Comparison of ENCODE assay signal across 12 cellular contexts in genomic region chr19:14413765-14414171, GRCh38. TPM values are rescaled to one million over a fixed set of nuclear protein-coding genes. Genes with fewer than 3 reads are reported as not detected.
DNase-seq lines count a peak whose midpoint lies in the region; ATAC-seq and TF ChIP-seq lines count a peak whose summit lies in the region.
"Had no signal": no experiment of that assay in that cellular context is flagged by ENCODE, and none has a peak within 500 bp of the region (broad histone marks: within the 10 kb centered on the region; RNA-seq: fewer than 3 reads in every experiment).

No MANE protein-coding gene starts in this region.

- peak in 5 of 8 donors; percentile 25 to 55 (median 39) for ATAC-seq in heart right ventricle
- ATAC-seq: PC-3 had no signal

- H3K27ac Mint-ChIP-seq in activated CD4-positive, alpha-beta memory T cell treated with anti-CD3 and anti-CD28 coated beads for 36 hours = peak overlapping the region; percentile 74
- peak overlapping the region; percentile 13 for H3K27ac Mint-ChIP-seq in type B pancreatic cell

- H3K36me3 ChIP-seq in heart right ventricle = peaks cover 4 to 66% (median 37%) of the 10 kb centered on the region in 9 donors
- H3K36me3 ChIP-seq in right atrium auricular region = peaks cover 42% of the 10 kb centered on the region

- POLR2A ChIA-PET in activated CD4-positive, alpha-beta memory T cell treated with anti-CD3 and anti-CD28 coated beads for 36 hours (lab: Charles Lee) = interaction anchor here (1.0 to 1.6 kb wide), 4 partner anchors 8 to 50 kb away, joined by 3 to 8 read pairs (median 4); partner anchors contain the start of gene ADGRE5

- 57% methylated on average over 3 of the region's 3 CpGs for WGBS in heart right ventricle, 2 donors

- peak in 1 of 2 donors; percentile 34 for DNase-seq in heart right ventricle
- no peak for DNase-seq in right atrium auricular region (ENCODE audit: low spot score)
- DNase-seq in activated CD4-positive, alpha-beta memory T cell treated with anti-CD3 and anti-CD28 coated beads for 36 hours = no peak
- DNase-seq in fibroblast of the aortic adventitia (ENCODE audit: low read depth) = peak; percentile 48
- DNase-seq in type B pancreatic cell (ENCODE audit: extremely low spot score, unreplicated experiment) = no peak
- DNase-seq in H4 (ENCODE audit: low spot score) = no peak
- DNase-seq in SW480 (ENCODE audit: low spot score) = no peak
- DNase-seq in A172 (ENCODE audit: low spot score) = no peak
- DNase-seq: PC-3, WERI-Rb-1 had no signal

- peak overlapping the region; percentile 4 for H3K4me3 Mint-ChIP-seq in activated CD4-positive, alpha-beta memory T cell treated with anti-CD3 and anti-CD28 coated beads for 36 hours
- peak overlapping the region; percentile 39 for H3K4me3 Mint-ChIP-seq in type B pancreatic cell

- no peak overlapping the region for H3K4me3 ChIP-seq in heart right ventricle
- H3K4me3 ChIP-seq in right atrium auricular region = no peak overlapping the region
- no peak overlapping the region for H3K4me3 ChIP-seq in fibroblast of the aortic adventitia (ENCODE audit: low read depth, low read length)
- H3K4me3 ChIP-seq: breast epithelium, suprapubic skin had no signal

- H3K4me1 ChIP-seq in heart right ventricle (peaks cover 8 to 66% (median 46%) of the 10 kb centered on the region in 9 donors), right atrium auricular region (peaks cover 0 to 48% of the 10 kb centered on the region in 2 donors)
- H3K4me1 ChIP-seq: breast epithelium had no signal

- H3K27me3 ChIP-seq in heart right ventricle (no peaks in the 10 kb centered on the region), right atrium auricular region (no peaks in the 10 kb centered on the region)
- H3K27me3 ChIP-seq: breast epithelium, suprapubic skin had no signal

- peaks cover 64% of the 10 kb centered on the region for H3K4me1 Mint-ChIP-seq in activated CD4-positive, alpha-beta memory T cell treated with anti-CD3 and anti-CD28 coated beads for 36 hours (ENCODE audit: low read depth)
- peaks cover 28% of the 10 kb centered on the region for H3K4me1 Mint-ChIP-seq in type B pancreatic cell (ENCODE audit: unreplicated experiment)

- H3K9me3 ChIP-seq in heart right ventricle (no peaks in the 10 kb centered on the region), right atrium auricular region (no peaks in the 10 kb centered on the region)
- H3K9me3 ChIP-seq: breast epithelium, suprapubic skin had no signal

- intact Hi-C loops in heart right ventricle (cut with DNase I) = loop anchor here in 2 of 10 donors (10.0 kb wide), 1 partner anchor 269 kb away; no protein-coding TSS in a partner anchor
- intact Hi-C loops in activated CD4-positive, alpha-beta memory T cell treated with anti-CD3 and anti-CD28 coated beads for 36 hours (cut with micrococcal nuclease) = no loop called here

- peak overlapping the region in 5 of 10 donors; percentile 4 to 40 (median 26) for H3K27ac ChIP-seq in heart right ventricle
- no peak overlapping the region for H3K27ac ChIP-seq in right atrium auricular region
- H3K27ac ChIP-seq: breast epithelium, suprapubic skin, WERI-Rb-1 had no signal

- peaks cover 77% of the 10 kb centered on the region for H3K36me3 Mint-ChIP-seq in activated CD4-positive, alpha-beta memory T cell treated with anti-CD3 and anti-CD28 coated beads for 36 hours
- H3K36me3 Mint-ChIP-seq in type B pancreatic cell = peaks cover 8% of the 10 kb centered on the region

- no peaks in the 10 kb centered on the region for H3K9me3 Mint-ChIP-seq in activated CD4-positive, alpha-beta memory T cell treated with anti-CD3 and anti-CD28 coated beads for 36 hours
- H3K9me3 Mint-ChIP-seq in type B pancreatic cell = no peaks in the 10 kb centered on the region

- CTCF ChIA-PET in activated CD4-positive, alpha-beta memory T cell treated with anti-CD3 and anti-CD28 coated beads for 36 hours (lab: Charles Lee) = interaction anchor here (1.2 to 1.9 kb wide), 4 partner anchors 7 to 65 kb away, joined by 3 to 13 read pairs (median 6); partner anchors contain the start of gene PKN1

- no peaks in the 10 kb centered on the region for H3K27me3 Mint-ChIP-seq in activated CD4-positive, alpha-beta memory T cell treated with anti-CD3 and anti-CD28 coated beads for 36 hours
- no peaks in the 10 kb centered on the region for H3K27me3 Mint-ChIP-seq in type B pancreatic cell

- TF ChIP-seq CTCF in heart right ventricle (IDR thresholded peaks at IDR 0.05) (no peak), right atrium auricular region (IDR thresholded peaks at IDR 0.05) (no peak), fibroblast of the aortic adventitia (IDR thresholded peaks at IDR 0.05; ENCODE audit: insufficient read depth, low read length) (no peak), type B pancreatic cell (conservative IDR thresholded peaks at IDR 0.05) (no peak)

RNA-seq across cellular contexts. Expression of gene DDX39A, which starts 5.4 kb away (rescaled TPM):
- 10 to 100 TPM; 15.4 to 39.6 (median 21.7) TPM for total RNA-seq in heart right ventricle
- 100 to 1,000 TPM in 1 of 2 donors, 10 to 100 TPM in 1; 78.3 to 110 TPM for polyA plus RNA-seq in heart right ventricle
- total RNA-seq in right atrium auricular region = 10 to 100 TPM; 25.5 to 29.8 TPM
- 100 to 1,000 TPM; 200 to 204 TPM for total RNA-seq in activated CD4-positive, alpha-beta memory T cell treated with anti-CD3 and anti-CD28 coated beads for 36 hours
- total RNA-seq in fibroblast of the aortic adventitia (ENCODE audit: low replicate concordance) = 32.5 and 60.6 TPM in 2 replicates
- total RNA-seq in type B pancreatic cell (ENCODE audit: low replicate concordance) = 71.9 and 84.3 TPM in 2 replicates
- total RNA-seq in H4 (2014; rRNA removed; shearing (Covaris generic)) = 162 and 211 TPM in 2 replicates
- 312 and 320 TPM in 2 replicates for total RNA-seq in A172 (2014; rRNA removed; shearing (Covaris generic))

RNA-seq across cellular contexts. Expression of gene PKN1, which starts 19.3 kb away (rescaled TPM):
- total RNA-seq in heart right ventricle (100 to 1,000 TPM in 9 of 10 donors, 10 to 100 TPM in 1; 85.2 to 176 (median 126) TPM), right atrium auricular region (100 to 1,000 TPM in 1 of 2 donors, 10 to 100 TPM in 1; 87.2 to 111 TPM), fibroblast of the aortic adventitia (ENCODE audit: low replicate concordance) (164 and 342 TPM in 2 replicates), type B pancreatic cell (ENCODE audit: low replicate concordance) (63.1 and 85.3 TPM in 2 replicates)
- 100 to 1,000 TPM; 108 to 146 TPM for polyA plus RNA-seq in heart right ventricle
- 100 to 1,000 TPM; 188 to 207 TPM for total RNA-seq in activated CD4-positive, alpha-beta memory T cell treated with anti-CD3 and anti-CD28 coated beads for 36 hours
- 19.0 and 28.7 TPM in 2 replicates for total RNA-seq in H4 (2014; rRNA removed; shearing (Covaris generic))
- 181 and 208 TPM in 2 replicates for total RNA-seq in A172 (2014; rRNA removed; shearing (Covaris generic))

RNA-seq across cellular contexts. Expression of gene ADGRE5, which starts 32.5 kb away (rescaled TPM):
- total RNA-seq in heart right ventricle (10 to 100 TPM; 24.0 to 58.0 (median 32.8) TPM), right atrium auricular region (10 to 100 TPM; 33.9 to 37.3 TPM), fibroblast of the aortic adventitia (ENCODE audit: low replicate concordance) (1.2 and 25.8 TPM in 2 replicates), type B pancreatic cell (ENCODE audit: low replicate concordance) (4.9 and 14.3 TPM in 2 replicates)
- 10 to 100 TPM; 14.5 to 30.6 TPM for polyA plus RNA-seq in heart right ventricle
- 100 to 1,000 TPM; 202 to 206 TPM for total RNA-seq in activated CD4-positive, alpha-beta memory T cell treated with anti-CD3 and anti-CD28 coated beads for 36 hours
- 9.5 and 13.0 TPM in 2 replicates for total RNA-seq in H4 (2014; rRNA removed; shearing (Covaris generic))
- 72.8 and 74.8 TPM in 2 replicates for total RNA-seq in A172 (2014; rRNA removed; shearing (Covaris generic))
